ENCODE assay signal across 26 cellular contexts in genomic region chr4:124304936-124305335, GRCh38.
DNase-seq lines count a peak whose midpoint lies in the region; ATAC-seq and TF ChIP-seq lines count a peak whose summit lies in the region.
"Had no signal": no experiment of that assay in that cellular context is flagged by ENCODE, and none has a peak within 500 bp of the region (broad histone marks: within the 10 kb centered on the region; RNA-seq: fewer than 3 reads in every experiment).

No MANE protein-coding gene starts in this region.

- no peaks in the 10 kb centered on the region for H4K20me1 ChIP-seq in Karpas-422 (ENCODE audit: insufficient read depth, low read depth, low read length)

- H3K9me3 ChIP-seq in Karpas-422 (ENCODE audit: low read length), result no peaks in the 10 kb centered on the region
- H3K9me3 ChIP-seq: MG63, ovary, upper lobe of right lung had no signal

- no peak overlapping the region for H3K27ac ChIP-seq in Karpas-422 (ENCODE audit: low read length)
- H3K27ac ChIP-seq: C4-2B, ovary, upper lobe of right lung had no signal

- no peaks in the 10 kb centered on the region for H3K9me2 ChIP-seq in Karpas-422 (replicated peaks; ENCODE audit: insufficient read depth, low read length)

- H3K9ac ChIP-seq in Karpas-422 (ENCODE audit: low read length), result no peak overlapping the region

- TF ChIP-seq CTCF in GM12865 (IDR thresholded peaks at IDR 0.05; ENCODE audit: insufficient read depth, low read depth, low read length, missing control alignments), result no peak
- TF ChIP-seq CTCF in astrocyte of the spinal cord (IDR thresholded peaks at IDR 0.05; ENCODE audit: low read depth, low read length), result no peak

- H3K27me3 ChIP-seq in Karpas-422 (ENCODE audit: low read length), result no peaks in the 10 kb centered on the region
- H3K27me3 ChIP-seq: MG63, ovary, upper lobe of right lung had no signal

- no peaks in the 10 kb centered on the region for H3K36me3 ChIP-seq in Karpas-422 (ENCODE audit: insufficient read depth, low read length)
- H3K36me3 ChIP-seq: MG63, ovary, upper lobe of right lung had no signal

- no peaks in the 10 kb centered on the region for H3K4me1 ChIP-seq in Karpas-422 (ENCODE audit: low read length)
- H3K4me1 ChIP-seq: upper lobe of right lung had no signal

- DNase-seq in GM12865 (ENCODE audit: low read depth) (peak; percentile 26), astrocyte of the spinal cord (ENCODE audit: low read depth, low spot score) (peak; percentile 82), fibroblast of peridontal ligament (ENCODE audit: extremely low read depth) (peak; percentile 14), skeletal muscle cell (ENCODE audit: low read depth) (peak; percentile 72), hippocampal formation (lab: John Stamatoyannopoulos, UW) (no peak), cortex of kidney (lab: John Stamatoyannopoulos, UW) (no peak), Karpas-422 (no peak)
- DNase-seq: activated CD4-positive, alpha-beta T cell treated with anti-CD3 and anti-CD28 coated beads, Interleukin-2, amount 50 U/mL, for 48 hours; activated naive CD4-positive, alpha-beta T cell treated with Interleukin-2 at 50 U/mL for 16 hours; DND-41; islet precursor cell; MG63; naive thymus-derived CD4-positive, alpha-beta T cell; NCI-H1417; NCI-H2029 treated with DMSO at 0.1 percent for 48 hours; NCI-H226; NCI-H774; ovary; stimulated activated CD4-positive, alpha-beta T cell treated with anti-CD3 and anti-CD28 coated beads, Interleukin-2, amount 100 ng/mL, for 48 hours; T-helper 1 cell; upper lobe of right lung had no signal

- H3K79me2 ChIP-seq in Karpas-422 (ENCODE audit: low read length), result no peaks in the 10 kb centered on the region

- ATAC-seq in HG03565 (IDR thresholded peaks at IDR 0.05; ENCODE audit: unreplicated experiment), result no peak
- ATAC-seq: esophagus mucosa; K562; naive thymus-derived CD4-positive, alpha-beta T cell; upper lobe of right lung had no signal

- in situ Hi-C loops in astrocyte of the spinal cord (cut with HindIII; ENCODE audit: low sequenced_read_pairs), result no loop called here

- no peak overlapping the region for H3K4me3 ChIP-seq in GM12865 (ENCODE audit: low read depth, low read length)
- H3K4me3 ChIP-seq in astrocyte of the spinal cord (ENCODE audit: low read depth, low read length), result no peak overlapping the region
- no peak overlapping the region for H3K4me3 ChIP-seq in skeletal muscle cell (ENCODE audit: low read depth, low read length)
- no peak overlapping the region for H3K4me3 ChIP-seq in Karpas-422 (ENCODE audit: low read length)
- H3K4me3 ChIP-seq: coronary artery, K562, MG63, ovary, upper lobe of right lung had no signal

- no peak overlapping the region for H3K4me2 ChIP-seq in Karpas-422 (ENCODE audit: low read depth, low read length, poor library complexity, severe bottlenecking)

- H2AFZ ChIP-seq in Karpas-422 (ENCODE audit: low read length), result no peak overlapping the region

Comparison
In these comparisons a context has a peak if more than half of its experiments do, and no peak if none do; other contexts are left out.
1. DNase-seq: peak in GM12865 (single experiment), astrocyte of the spinal cord (single experiment), fibroblast of peridontal ligament (single experiment) and skeletal muscle cell (single experiment); none in hippocampal formation (0 of 2), cortex of kidney (single experiment) and Karpas-422 (single experiment).